In genomic region chr1:24151175-24151533, GRCh38 we compare ENCODE assay signal across 8 cellular contexts. TPM values are rescaled to one million over a fixed set of nuclear protein-coding genes. Genes with fewer than 3 reads are reported as not detected.
DNase-seq lines count a peak whose midpoint lies in the region; ATAC-seq and TF ChIP-seq lines count a peak whose summit lies in the region.

No MANE protein-coding gene starts in this region.

- H3K79me2 ChIP-seq in neural cell (replicated peaks; ENCODE audit: insufficient read depth, low read length), result no peaks in the 10 kb centered on the region

- H2AFZ ChIP-seq in neural cell (ENCODE audit: low read depth, low read length), result peak overlapping the region; percentile 56

- TF ChIP-seq POLR2A in spleen (IDR thresholded peaks at IDR 0.05) (no peak), GM18505 (IDR thresholded peaks at IDR 0.05; ENCODE audit: borderline replicate concordance, extremely low read depth, insufficient read depth, insufficient read length) (no peak)

- peak overlapping the region in 1 of 2 donors; percentile 35 for H3K9ac ChIP-seq in duodenal mucosa (ENCODE audit: low read depth in 1 of 2, low read length in 2 of 2)
- peak overlapping the region; percentile 51 for H3K9ac ChIP-seq in neural cell (ENCODE audit: low read length)

- intact Hi-C loops in spleen (cut with DNase I; ENCODE audit: low total_unique reads), result no loop called here

- no peaks in the 10 kb centered on the region for H4K20me1 ChIP-seq in neural cell (ENCODE audit: insufficient read depth)

- no peak overlapping the region for H3K4me2 ChIP-seq in neural cell (ENCODE audit: low read length)

- ATAC-seq in GM18907 (IDR thresholded peaks at IDR 0.05; ENCODE audit: unreplicated experiment), result no peak
- no peak for ATAC-seq in GM18505 (IDR thresholded peaks at IDR 0.05; ENCODE audit: unreplicated experiment)

- peaks cover 17 to 24% of the 10 kb centered on the region in 2 donors for H3K4me1 ChIP-seq in duodenal mucosa (ENCODE audit: control insufficient read depth in 1 of 2, insufficient read depth in 2 of 2, low read length in 2 of 2)
- peaks cover 0 to 21% (median 13%) of the 10 kb centered on the region in 6 donors for H3K4me1 ChIP-seq in spleen

- no peaks in the 10 kb centered on the region for H3F3A ChIP-seq in neural cell (ENCODE audit: insufficient read depth, low read length, poor library complexity, severe bottlenecking)

- H3K9me3 ChIP-seq in duodenal mucosa (ENCODE audit: control insufficient read depth in 1 of 2, low read length in 2 of 2) (no peaks in the 10 kb centered on the region), neural cell (ENCODE audit: low read length) (no peaks in the 10 kb centered on the region), spleen (no peaks in the 10 kb centered on the region)

- H3K27me3 ChIP-seq in H7 (ENCODE audit: control insufficient read depth, insufficient read depth, low read length) (no peaks in the 10 kb centered on the region; the same call in 1 of the 2 replicates), duodenal mucosa (ENCODE audit: control insufficient read depth in 1 of 2, insufficient read depth in 2 of 2, low read length in 2 of 2) (peaks cover 0 to 4% of the 10 kb centered on the region in 2 donors), neural cell (ENCODE audit: insufficient read depth, low read depth, low read length) (peaks cover 2% of the 10 kb centered on the region), spleen (replicated peaks in 1 of 7) (peaks cover 0 to 55% (median 19%) of the 10 kb centered on the region in 7 donors)

- no peak for TF ChIP-seq RAD21 in neural cell (conservative IDR thresholded peaks at IDR 0.05)

- WGBS in spleen, 5 donors, result 9 to 23% (median 15%) methylated on average over 12 of the region's 12 CpGs

- H3K9me2 ChIP-seq in neural cell (ENCODE audit: insufficient read depth, low read length), result no peaks in the 10 kb centered on the region

- H3K4me3 ChIP-seq in H7 (ENCODE audit: insufficient read depth, low read depth, low read length) (peak overlapping the region; percentile 25), duodenal mucosa (ENCODE audit: low read depth in 1 of 2, low read length in 2 of 2) (peak overlapping the region; percentile 40 to 63), neural cell (ENCODE audit: low read length) (peak overlapping the region; percentile 53), spleen (peak overlapping the region in 1 of 8 donors; percentile 54)

- TF ChIP-seq CTCF in neural cell (IDR thresholded peaks at IDR 0.05; ENCODE audit: poor library complexity, severe bottlenecking) (no peak), spleen (IDR thresholded peaks at IDR 0.05 in 8 of 11, conservative IDR thresholded peaks at IDR 0.05 in 3 of 11) (no peak)

- peak overlapping the region; percentile 38 for H3K27ac ChIP-seq in duodenal mucosa (ENCODE audit: low read depth, low read length)
- peak overlapping the region; percentile 49 for H3K27ac ChIP-seq in neural cell (ENCODE audit: low read length)
- H3K27ac ChIP-seq in spleen, result no peak overlapping the region

- H3K36me3 ChIP-seq in H7 (replicated peaks; ENCODE audit: control insufficient read depth, insufficient read depth, low read length), result peaks cover 2% of the 10 kb centered on the region
- peaks cover 1 to 6% of the 10 kb centered on the region in 2 donors for H3K36me3 ChIP-seq in duodenal mucosa (ENCODE audit: control insufficient read depth in 1 of 2, insufficient read depth in 2 of 2, low read length in 2 of 2)
- no peaks in the 10 kb centered on the region for H3K36me3 ChIP-seq in neural cell (ENCODE audit: insufficient read depth, low read length)
- H3K36me3 ChIP-seq in spleen, result peaks cover 0 to 2% (median 0%) of the 10 kb centered on the region in 6 donors

- TF ChIP-seq EP300 in neural cell (conservative IDR thresholded peaks at IDR 0.05; ENCODE audit: poor library complexity, severe bottlenecking), result no peak

- DNase-seq in H7, result peak; percentile 76
- peak; percentile 83 for DNase-seq in NCI-H2227 (lab: John Stamatoyannopoulos, UW; ENCODE audit: unreplicated experiment)
- no peak for DNase-seq in spleen
- no peak for DNase-seq in T-helper 1 cell

TF ChIP-seq in neural cell, 6 proteins besides CTCF, POLR2A, EP300 and RAD21:
- no peak for TF ChIP-seq TAF1 (IDR thresholded peaks at IDR 0.05; ENCODE audit: low read depth)
- TF ChIP-seq EZH2 (IDR thresholded peaks at IDR 0.05; ENCODE audit: borderline replicate concordance, insufficient read depth, low read length, poor library complexity, severe bottlenecking), result no peak
- no peak for TF ChIP-seq MXI1 (conservative IDR thresholded peaks at IDR 0.05; ENCODE audit: poor library complexity, severe bottlenecking)
- TF ChIP-seq REST (IDR thresholded peaks at IDR 0.05; ENCODE audit: borderline replicate concordance), result no peak
- no peak for TF ChIP-seq POLR2AphosphoS5 (IDR thresholded peaks at IDR 0.05)
- no peak for TF ChIP-seq SMC3 (conservative IDR thresholded peaks at IDR 0.05; ENCODE audit: poor library complexity)

RNA-seq across cellular contexts. Expression of gene IL22RA1, which starts 8.2 kb away (rescaled TPM):
- total RNA-seq in H7 (2014; rRNA removed; shearing (Covaris generic)), result 0.10 TPM in 1 of 2 replicates, not detected in the other
- not detected in 2 replicates for polyA plus RNA-seq in neural cell
- polyA minus RNA-seq in neural cell, result not detected in 2 replicates
- total RNA-seq in spleen, result not detected
- not detected for polyA plus RNA-seq in spleen

RNA-seq across cellular contexts. Expression of gene IFNLR1, which starts 35.9 kb away (rescaled TPM):
- total RNA-seq in H7 (2014; rRNA removed; shearing (Covaris generic)), result 4.8 and 6.7 TPM in 2 replicates
- polyA plus RNA-seq in neural cell (0.16 and 0.32 TPM in 2 replicates), spleen (1 to 10 TPM; 1.7 to 3.3 (median 3.1) TPM)
- 0.73 and 1.0 TPM in 2 replicates for polyA minus RNA-seq in neural cell
- 1 to 10 TPM; 3.3 to 8.9 (median 3.9) TPM for total RNA-seq in spleen

RNA-seq across cellular contexts. Expression of gene MYOM3, which starts 39.2 kb away (rescaled TPM):
- total RNA-seq in H7 (2014; rRNA removed; shearing (Covaris generic)), result 0.03 and 0.11 TPM in 2 replicates
- not detected in 2 replicates for polyA plus RNA-seq in neural cell
- not detected in 2 replicates for polyA minus RNA-seq in neural cell
- total RNA-seq in spleen, result not detected
- under 1 TPM; 0.02 to 0.06 (median 0.06) TPM for polyA plus RNA-seq in spleen

Comparison
In these comparisons a context has a peak if more than half of its experiments do, and no peak if none do; other contexts are left out.
1. DNase-seq: peak in H7 (single experiment) and NCI-H2227 (single experiment); none in spleen (single experiment) and T-helper 1 cell (0 of 5).
2. H3K27ac ChIP-seq: peak in duodenal mucosa (single experiment) and neural cell (single experiment); none in spleen (0 of 8).